Comparison of ENCODE assay signal across 19 cellular contexts in the genomic region with DNA sequence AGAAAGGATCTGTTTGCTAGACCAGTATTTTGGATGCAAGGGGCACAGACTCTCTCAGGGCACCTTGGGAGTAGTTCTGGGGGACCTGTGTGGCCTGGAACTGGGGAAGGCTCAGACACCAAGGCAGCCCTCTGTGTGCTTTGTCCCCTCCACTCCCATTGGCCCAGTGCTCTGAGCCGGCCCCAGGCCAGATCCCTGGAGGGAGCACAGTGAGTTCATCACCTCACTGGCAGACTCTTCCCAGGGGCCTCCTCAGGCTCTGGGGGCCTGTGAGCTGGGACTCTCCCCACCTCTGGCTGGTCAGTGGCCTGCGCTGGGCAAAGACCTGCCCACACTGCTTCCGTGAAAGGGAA. TPM values are rescaled to one million over a fixed set of nuclear protein-coding genes. Genes with fewer than 3 reads are reported as not detected.
A peak's percentile ranks its signal among the peaks of the same experiment; 100 is the strongest.
DNase-seq lines count a peak whose midpoint lies in the region; ATAC-seq and TF ChIP-seq lines count a peak whose summit lies in the region.
"Had no signal": no experiment of that assay in that cellular context is flagged by ENCODE, and none has a peak within 500 bp of the region (broad histone marks: within the 10 kb centered on the region; RNA-seq: fewer than 3 reads in every experiment).

No MANE protein-coding gene starts in this region.

- no peak overlapping the region for H3K27ac Mint-ChIP-seq in activated T-cell treated with anti-CD3 and anti-CD28 coated beads, Interleukin-2, amount 50 U/mL, for 24 hours
- H3K27ac Mint-ChIP-seq in H9: no peak overlapping the region
- H3K27ac Mint-ChIP-seq: GM23338 had no signal

- H3K79me2 ChIP-seq in H9 (ENCODE audit: insufficient read depth, low read length): no peaks in the 10 kb centered on the region

- no peaks in the 10 kb centered on the region for H3K9me3 ChIP-seq in H9 (ENCODE audit: control insufficient read depth, low read depth, low read length)

- H3K23ac ChIP-seq in H9 (ENCODE audit: insufficient read length, low read depth, low read length): no peak overlapping the region

- H3K9ac ChIP-seq in H9 (ENCODE audit: extremely low read depth, insufficient read length, low read length): no peak overlapping the region

- H3K27me3 ChIP-seq in H9 (ENCODE audit: insufficient read depth, low read length): no peaks in the 10 kb centered on the region

- no peak overlapping the region for H3K4me2 ChIP-seq in H9 (ENCODE audit: insufficient read depth, insufficient read length, low read length)
- H3K4me2 ChIP-seq: GM23338, PC-9 had no signal

- H3K4ac ChIP-seq in H9 (ENCODE audit: low read depth, low read length): no peak overlapping the region

- H3K36me3 Mint-ChIP-seq in activated T-cell treated with anti-CD3 and anti-CD28 coated beads, Interleukin-2, amount 50 U/mL, for 24 hours (ENCODE audit: low read depth): no peaks in the 10 kb centered on the region
- peaks cover 0 to 4% (median 2%) of the 10 kb centered on the region in 3 experiments; a peak in 5 of 7 replicates for H3K36me3 Mint-ChIP-seq in H9 (ENCODE audit: insufficient read depth in 1 of 3, low read depth in 3 of 3)

- no peak overlapping the region for H4K5ac ChIP-seq in H9 (ENCODE audit: insufficient read length, low read depth, low read length)

- H2BK15ac ChIP-seq in H9 (ENCODE audit: low read depth, low read length): no peak overlapping the region

- no peak for TF ChIP-seq CTCF in H9 (conservative IDR thresholded peaks at IDR 0.05)

- no peaks in the 10 kb centered on the region for H3K23me2 ChIP-seq in H9 (ENCODE audit: insufficient read length, low read depth, low read length, poor library complexity, severe bottlenecking)

- H2AFZ ChIP-seq in H9 (ENCODE audit: low read length): no peak overlapping the region
- H2AFZ ChIP-seq: GM23338, PC-9 had no signal

- H2BK120ac ChIP-seq in H9 (ENCODE audit: low read depth, low read length, poor library complexity, severe bottlenecking): no peak overlapping the region

- H2BK20ac ChIP-seq in H9 (ENCODE audit: low read depth, low read length, poor library complexity, severe bottlenecking): no peak overlapping the region

- no peak overlapping the region for H3T11ph ChIP-seq in H9 (ENCODE audit: low read length)

- no peak overlapping the region for H2BK5ac ChIP-seq in H9 (ENCODE audit: insufficient read length, low read length)

- no peak overlapping the region for H3K14ac ChIP-seq in H9 (ENCODE audit: insufficient read depth, low read length)

- H4K20me1 ChIP-seq in H9 (ENCODE audit: control insufficient read depth, insufficient read depth, insufficient read length): no peaks in the 10 kb centered on the region

- DNase-seq in activated T-cell treated with anti-CD3 and anti-CD28 coated beads, Interleukin-2, amount 50 U/mL, for 24 hours: peak; percentile 22
- no peak for DNase-seq in activated T-cell treated with anti-CD3 and anti-CD28 coated beads, Interleukin-2, amount 50 U/mL, for 1 hour
- DNase-seq in H9 (peak; percentile 20), islet precursor cell (peak; percentile 48), posterior vena cava (ENCODE audit: low spot score) (peak; percentile 69), NCI-H510A (lab: John Stamatoyannopoulos, UW) (no peak), hippocampal formation (lab: John Stamatoyannopoulos, UW) (no peak)
- DNase-seq: COR-L47, DMS153, EL, KG1, NCI-H1048, NCI-H146, NCI-H2081, PC-9 had no signal

- no peak overlapping the region for H4K8ac ChIP-seq in H9 (replicated peaks; ENCODE audit: insufficient read length, low read depth, low read length)

- no peak overlapping the region for H3K56ac ChIP-seq in H9 (ENCODE audit: insufficient read length, low read depth, low read length)

- no peak overlapping the region for H2AK5ac ChIP-seq in H9 (ENCODE audit: insufficient read length, low read length)

- peaks cover 1% of the 10 kb centered on the region for H3K4me1 Mint-ChIP-seq in activated T-cell treated with anti-CD3 and anti-CD28 coated beads, Interleukin-2, amount 50 U/mL, for 24 hours (ENCODE audit: low read depth)
- H3K4me1 Mint-ChIP-seq in H9: peaks cover 4 to 10% of the 10 kb centered on the region in 2 experiments

- no peak overlapping the region for H4K91ac ChIP-seq in H9 (ENCODE audit: insufficient read length, low read depth, low read length)

- no CpG with 5 or more reads among the region's 3 CpGs for WGBS in H9 (ENCODE audit: extremely low coverage, insufficient read length, low lambda C conversion rate)

- peaks cover 26% of the 10 kb centered on the region for H3K27me3 Mint-ChIP-seq in activated T-cell treated with anti-CD3 and anti-CD28 coated beads, Interleukin-2, amount 50 U/mL, for 24 hours
- H3K27me3 Mint-ChIP-seq in H9 (ENCODE audit: low read depth): peaks cover 11% of the 10 kb centered on the region

- H3K4me1 ChIP-seq in H9 (ENCODE audit: insufficient read depth, low read length): no peaks in the 10 kb centered on the region

- no peak overlapping the region for H3K18ac ChIP-seq in H9 (ENCODE audit: insufficient read length, low read depth, low read length)

- H3K79me1 ChIP-seq in H9 (ENCODE audit: insufficient read depth, low read depth, low read length, poor library complexity, severe bottlenecking): no peaks in the 10 kb centered on the region

- intact Hi-C loops in posterior vena cava (cut with DNase I): no loop called here

- no peaks in the 10 kb centered on the region for H3K9me3 Mint-ChIP-seq in activated T-cell treated with anti-CD3 and anti-CD28 coated beads, Interleukin-2, amount 50 U/mL, for 24 hours
- peaks cover 3% of the 10 kb centered on the region in 2 experiments; a peak in 3 of 5 replicates for H3K9me3 Mint-ChIP-seq in H9
- H3K9me3 Mint-ChIP-seq: GM23338 had no signal

- no peak for ATAC-seq in HG02884 (IDR thresholded peaks at IDR 0.05; ENCODE audit: unreplicated experiment)
- ATAC-seq: GM23338 had no signal

- no peak overlapping the region for H2BK12ac ChIP-seq in H9 (ENCODE audit: insufficient read length, low read depth, low read length)

- H3K4me3 Mint-ChIP-seq in activated T-cell treated with anti-CD3 and anti-CD28 coated beads, Interleukin-2, amount 50 U/mL, for 24 hours: no peak overlapping the region
- H3K4me3 Mint-ChIP-seq in H9: no peak overlapping the region
- H3K4me3 Mint-ChIP-seq: CD14-positive monocyte, GM23338 had no signal

- no peak overlapping the region for H3K27ac ChIP-seq in H9 (ENCODE audit: insufficient read length, low read depth, low read length)
- H3K27ac ChIP-seq: PC-9 had no signal

RNA-seq across cellular contexts. Expression of gene CHRDL2, which starts 51.7 kb away (rescaled TPM):
- 0.33 and 0.39 TPM in 2 replicates for total RNA-seq in H9 (2021)
- 10 to 100 TPM; 10.6 to 31.9 TPM for total RNA-seq in posterior vena cava
- total RNA-seq: M059J, PC-9 had no signal

Comparison
In these comparisons a context has a peak if more than half of its experiments do, and no peak if none do; other contexts are left out.
1. DNase-seq: peak in activated T-cell treated with anti-CD3 and anti-CD28 coated beads, Interleukin-2, amount 50 U/mL, for 24 hours (single experiment), H9 (single experiment), islet precursor cell (single experiment) and posterior vena cava (single experiment); none in activated T-cell treated with anti-CD3 and anti-CD28 coated beads, Interleukin-2, amount 50 U/mL, for 1 hour (single experiment), NCI-H510A (single experiment) and hippocampal formation (0 of 2).